ENCODE assay signal across 8 cellular contexts in genomic region chr3:186107148-186108105, GRCh38. TPM values are rescaled to one million over a fixed set of nuclear protein-coding genes. Genes with fewer than 3 reads are reported as not detected.
DNase-seq lines count a peak whose midpoint lies in the region; ATAC-seq and TF ChIP-seq lines count a peak whose summit lies in the region.

No MANE protein-coding gene starts in this region.

- no peaks in the 10 kb centered on the region for H3K36me3 Mint-ChIP-seq in activated B cell treated with CpG ODN at 0.5 μM for 24 hours (ENCODE audit: low read depth)

- CTCF ChIA-PET in activated B cell treated with CpG ODN at 0.5 μM for 24 hours (lab: Charles Lee), result interaction anchor here (1.3 kb wide), 1 partner anchor 433 kb away, joined by 6 read pairs; no protein-coding TSS in a partner anchor

- H3K27me3 Mint-ChIP-seq in activated B cell treated with CpG ODN at 0.5 μM for 24 hours, result peaks cover 34% of the 10 kb centered on the region

- POLR2A ChIA-PET in activated B cell treated with CpG ODN at 0.5 μM for 24 hours (lab: Charles Lee), result interaction anchor here (0.6 to 3.4 kb wide), 11 partner anchors 45 to 928 kb away, joined by 3 to 22 read pairs (median 5); partner anchors contain the start of genes EIF4A2, TBCCD1 and TRA2B

- H3K36me3 ChIP-seq in duodenal mucosa (ENCODE audit: control insufficient read depth in 1 of 2, insufficient read depth in 2 of 2, low read length in 2 of 2) (no peaks in the 10 kb centered on the region), left lung (no peaks in the 10 kb centered on the region)

- H3K4me1 Mint-ChIP-seq in activated B cell treated with CpG ODN at 0.5 μM for 24 hours, result peaks cover 35% of the 10 kb centered on the region

- H3K27ac Mint-ChIP-seq in activated B cell treated with CpG ODN at 0.5 μM for 24 hours, result peak overlapping the region; percentile 24

- H3K4me3 Mint-ChIP-seq in activated B cell treated with CpG ODN at 0.5 μM for 24 hours, result peak overlapping the region; percentile 95

- peak overlapping the region; percentile 41 to 57 for H3K9ac ChIP-seq in duodenal mucosa (ENCODE audit: low read depth in 1 of 2, low read length in 2 of 2)

- H3K27ac ChIP-seq in duodenal mucosa (ENCODE audit: low read depth, low read length) (no peak overlapping the region), left lung (peak overlapping the region in 1 of 2 donors; percentile 83)

- H3K9me3 ChIP-seq in duodenal mucosa (ENCODE audit: control insufficient read depth in 1 of 2, low read length in 2 of 2) (no peaks in the 10 kb centered on the region), left lung (no peaks in the 10 kb centered on the region)

- TF ChIP-seq CTCF in activated B cell treated with CpG ODN at 0.5 μM for 24 hours (IDR thresholded peaks at IDR 0.05) (no peak), left lung (IDR thresholded peaks at IDR 0.05) (no peak)

- ATAC-seq in HG02678 (IDR thresholded peaks at IDR 0.05; ENCODE audit: unreplicated experiment), result peak; percentile 19
- ATAC-seq in activated B cell treated with CpG ODN at 0.5 μM for 24 hours (ENCODE audit: low read depth), result no peak
- ATAC-seq in left lung, result peak; percentile 42
- ATAC-seq in GM18517 (IDR thresholded peaks at IDR 0.05; ENCODE audit: unreplicated experiment), result no peak

- H3K4me3 ChIP-seq in duodenal mucosa (ENCODE audit: low read depth in 1 of 2, low read length in 2 of 2) (peak overlapping the region; percentile 77), left lung (peak overlapping the region; percentile 77 to 79)

- intact Hi-C loops in activated B cell treated with CpG ODN at 0.5 μM for 24 hours (cut with micrococcal nuclease), result loop anchor here (2.0 to 5.0 kb wide), 5 partner anchors 135 to 720 kb away; partner anchors contain the start of genes EIF4A2 and TMEM41A
- intact Hi-C loops in left lung (cut with DNase I), result no loop called here

- peak; percentile 12 for DNase-seq in COR-L47 (lab: John Stamatoyannopoulos, UW)
- DNase-seq in NCI-H446 treated with DMSO at 0.1 percent for 48 hours (lab: John Stamatoyannopoulos, UW), result peak; percentile 83
- peak; percentile 46 for DNase-seq in activated B cell treated with CpG ODN at 0.5 μM for 24 hours
- DNase-seq in left lung, result peak; percentile 76 to 92
- DNase-seq in stimulated activated CD4-positive, alpha-beta T cell treated with anti-CD3 and anti-CD28 coated beads, Interleukin-4, amount 100 ng/mL, for 24 hours, result peak; percentile 41

- H3K27me3 ChIP-seq in duodenal mucosa (ENCODE audit: control insufficient read depth in 1 of 2, insufficient read depth in 2 of 2, low read length in 2 of 2) (peaks cover 20 to 33% of the 10 kb centered on the region in 2 donors), left lung (peaks cover 5 to 73% of the 10 kb centered on the region in 2 donors)

- peaks cover 35 to 39% of the 10 kb centered on the region in 2 donors for H3K4me1 ChIP-seq in duodenal mucosa (ENCODE audit: control insufficient read depth in 1 of 2, insufficient read depth in 2 of 2, low read length in 2 of 2)
- peaks cover 17 to 38% of the 10 kb centered on the region in 2 donors for H3K4me1 ChIP-seq in left lung

- H3K9me3 Mint-ChIP-seq in activated B cell treated with CpG ODN at 0.5 μM for 24 hours, result no peaks in the 10 kb centered on the region

RNA-seq across cellular contexts. Expression of gene ETV5, which starts 1.5 kb away (rescaled TPM):
- total RNA-seq in activated B cell treated with CpG ODN at 0.5 μM for 24 hours, result 0.49 and 0.89 TPM in 2 replicates
- total RNA-seq in left lung, result 10 to 100 TPM; 40.7 to 41.5 TPM

Comparison
In these comparisons a context has a peak if more than half of its experiments do, and no peak if none do; other contexts are left out.
1. DNase-seq: peak in every context shown above with its lines; median percentile 84 in left lung; 83 in NCI-H446 treated with DMSO at 0.1 percent for 48 hours; 46 in activated B cell treated with CpG ODN at 0.5 μM for 24 hours; 41 in stimulated activated CD4-positive, alpha-beta T cell treated with anti-CD3 and anti-CD28 coated beads, Interleukin-4, amount 100 ng/mL, for 24 hours; 12 in COR-L47.
2. ATAC-seq: peak in HG02678 (single experiment) and left lung (single experiment); none in activated B cell treated with CpG ODN at 0.5 μM for 24 hours (single experiment) and GM18517 (single experiment).
3. RNA of gene ETV5, which starts 1.5 kb away (total RNA-seq): 40.7 to 41.5 TPM in left lung; 0.49 to 0.89 TPM in activated B cell treated with CpG ODN at 0.5 μM for 24 hours; every median in the first group is over 10 times any median in the second.